7 cellular contexts compared by ENCODE assay signal in genomic region chr6:150605333-150605732, GRCh38.
"Had no signal": no experiment of that assay in that cellular context is flagged by ENCODE, and none has a peak within 500 bp of the region (broad histone marks: within the 10 kb centered on the region; RNA-seq: fewer than 3 reads in every experiment).

No MANE protein-coding gene starts in this region.

- H3K27ac ChIP-seq: GM23248 had no signal

- H3K4me3 ChIP-seq: GM23248, HAP-1 had no signal

- H2AFZ ChIP-seq: GM23248 had no signal

- H3K9ac ChIP-seq: GM23248 had no signal

- ATAC-seq: HCT116 had no signal

- H3K36me3 ChIP-seq: HAP-1 had no signal

- DNase-seq: GM23248, GOT3, H7, KBM-7 had no signal

- H3K9me3 ChIP-seq: HAP-1 had no signal

- H3K9me3 Mint-ChIP-seq: IgD-negative memory B cell had no signal
